18 cellular contexts compared by ENCODE assay signal in genomic region chr4:57051100-57051499, GRCh38. TPM values are rescaled to one million over a fixed set of nuclear protein-coding genes. Genes with fewer than 3 reads are reported as not detected.
A peak's percentile ranks its signal among the peaks of the same experiment; 100 is the strongest.
DNase-seq lines count a peak whose midpoint lies in the region; ATAC-seq and TF ChIP-seq lines count a peak whose summit lies in the region.
"Had no signal": no experiment of that assay in that cellular context is flagged by ENCODE, and none has a peak within 500 bp of the region (broad histone marks: within the 10 kb centered on the region; RNA-seq: fewer than 3 reads in every experiment).

No MANE protein-coding gene starts in this region.

- H3K27me3 ChIP-seq in mesenchymal stem cell (ENCODE audit: control insufficient read depth in 1 of 2, insufficient read depth in 1 of 2, low read length in 2 of 2) (peaks cover 0 to 15% of the 10 kb centered on the region in 2 experiments), thoracic aorta (replicated peaks; ENCODE audit: insufficient read depth) (no peaks in the 10 kb centered on the region), BE2C (no peaks in the 10 kb centered on the region)
- H3K27me3 ChIP-seq: dorsolateral prefrontal cortex had no signal

- no peak overlapping the region for H2BK5ac ChIP-seq in mesenchymal stem cell (ENCODE audit: low read depth, low read length, poor library complexity, severe bottlenecking)

- no peak overlapping the region for H3K4ac ChIP-seq in mesenchymal stem cell (ENCODE audit: low read depth in 1 of 2, low read length in 2 of 2)

- H3K27ac ChIP-seq in mesenchymal stem cell (ENCODE audit: low read length, poor library complexity, severe bottlenecking) = peak overlapping the region; percentile 72
- H3K27ac ChIP-seq in thoracic aorta = peak overlapping the region; percentile 64 to 97
- H3K27ac ChIP-seq: dorsolateral prefrontal cortex, PC-9 had no signal

- H3K9ac ChIP-seq in mesenchymal stem cell (ENCODE audit: low read length) = no peak overlapping the region

- no peak overlapping the region for H3K4me3 ChIP-seq in choroid plexus epithelial cell (ENCODE audit: low read depth, low read length)
- no peak overlapping the region for H3K4me3 ChIP-seq in mesenchymal stem cell (ENCODE audit: insufficient read depth in 1 of 2, low read depth in 1 of 2, low read length in 2 of 2)
- H3K4me3 ChIP-seq in thoracic aorta = no peak overlapping the region
- H3K4me3 ChIP-seq in BE2C (ENCODE audit: low read depth, low read length) = no peak overlapping the region
- H3K4me3 ChIP-seq: dorsolateral prefrontal cortex, PC-9 had no signal

- ATAC-seq in thoracic aorta (ENCODE audit: insufficient number of reproducible peaks, low FRiP score, low read depth) (no peak), HG03571 (IDR thresholded peaks at IDR 0.05; ENCODE audit: unreplicated experiment) (no peak)
- ATAC-seq: activated CD8-positive, alpha-beta memory T cell treated with anti-CD3 and anti-CD28 coated beads, Interleukin-2, amount 10 ng/mL, durations not matched to agents 7 days and 5 days; stimulated activated naive CD8-positive, alpha-beta T cell treated with anti-CD3 and anti-CD28 coated beads, Interleukin-15, amount 100 ng/mL, for 72 hours had no signal

- TF ChIP-seq CTCF in choroid plexus epithelial cell (conservative IDR thresholded peaks at IDR 0.05; ENCODE audit: low read depth, low read length) = no peak
- TF ChIP-seq CTCF in thoracic aorta (IDR thresholded peaks at IDR 0.05) = no peak
- no peak for TF ChIP-seq CTCF in BE2C (IDR thresholded peaks at IDR 0.05; ENCODE audit: low read depth, low read length)

- no peak overlapping the region for H3K4me2 ChIP-seq in mesenchymal stem cell (ENCODE audit: low read length, poor library complexity, severe bottlenecking)
- H3K4me2 ChIP-seq: PC-9 had no signal

- H3K36me3 ChIP-seq in mesenchymal stem cell (ENCODE audit: control insufficient read depth in 1 of 2, insufficient read depth in 2 of 2, low read depth in 1 of 2, low read length in 2 of 2) (peaks cover 0 to 48% of the 10 kb centered on the region in 2 experiments), thoracic aorta (no peaks in the 10 kb centered on the region), BE2C (no peaks in the 10 kb centered on the region)

- no peak overlapping the region for H3K18ac ChIP-seq in mesenchymal stem cell (ENCODE audit: low read depth in 1 of 2, low read length in 2 of 2)

- no peak overlapping the region for H4K8ac ChIP-seq in mesenchymal stem cell (ENCODE audit: low read length)

- H3K14ac ChIP-seq in mesenchymal stem cell (ENCODE audit: low read length in 2 of 2) = no peak overlapping the region

- peak overlapping the region; percentile 77 for H2AK5ac ChIP-seq in mesenchymal stem cell (ENCODE audit: low read length, severe bottlenecking)

- H3K4me1 ChIP-seq in mesenchymal stem cell (ENCODE audit: control insufficient read depth, insufficient read depth, low read depth, low read length) (peaks cover 20% of the 10 kb centered on the region), thoracic aorta (ENCODE audit: control insufficient read depth in 1 of 2, low read depth in 2 of 2) (peaks cover 49 to 92% of the 10 kb centered on the region in 2 donors), BE2C (peaks cover 1% of the 10 kb centered on the region)

- no peak overlapping the region for H2BK120ac ChIP-seq in mesenchymal stem cell (ENCODE audit: low read depth, low read length)

- H3K9me3 ChIP-seq in mesenchymal stem cell (ENCODE audit: control insufficient read depth, low read length) (no peaks in the 10 kb centered on the region), thoracic aorta (no peaks in the 10 kb centered on the region), BE2C (no peaks in the 10 kb centered on the region)

- no peaks in the 10 kb centered on the region for H3K79me1 ChIP-seq in mesenchymal stem cell (replicated peaks; ENCODE audit: low read length, poor library complexity, severe bottlenecking)

- peak overlapping the region in 1 of 2 experiments; percentile 74 for H2BK12ac ChIP-seq in mesenchymal stem cell (ENCODE audit: low read length in 2 of 2)

- no peak overlapping the region for H3K23ac ChIP-seq in mesenchymal stem cell (ENCODE audit: low read length in 2 of 2)

- WGBS in mesenchymal stem cell = 99% methylated on average over 3 of the region's 3 CpGs

- no peak overlapping the region for H2AFZ ChIP-seq in mesenchymal stem cell (ENCODE audit: low read depth, low read length)
- H2AFZ ChIP-seq: PC-9 had no signal

- H4K91ac ChIP-seq in mesenchymal stem cell (ENCODE audit: low read length) = no peak overlapping the region

- DNase-seq in NOMO-1 treated with DMSO at 0.1 percent for 48 hours (lab: John Stamatoyannopoulos, UW; ENCODE audit: unreplicated experiment) = peak; percentile 57
- DNase-seq in NOMO-1 treated with dmso at 0.1 percent for 144 hours (lab: John Stamatoyannopoulos, UW; ENCODE audit: unreplicated experiment) = no peak
- DNase-seq in choroid plexus epithelial cell (ENCODE audit: low read depth) = peak; percentile 52
- DNase-seq in mesenchymal stem cell = peak; percentile 48
- DNase-seq in thoracic aorta (ENCODE audit: low spot score) = no peak
- DNase-seq in BE2C = no peak
- DNase-seq in stimulated activated naive CD4-positive, alpha-beta T cell (lab: John Stamatoyannopoulos, UW) = no peak
- DNase-seq: activated B cell treated with CpG ODN at 0.5 μM for 24 hours; activated CD8-positive, alpha-beta memory T cell treated with anti-CD3 and anti-CD28 coated beads, Interleukin-2, amount 10 ng/mL, durations not matched to agents 7 days and 5 days; activated gamma-delta T cell; CD8-positive, alpha-beta memory T cell; dorsolateral prefrontal cortex; HCEC 1CT; NCI-H345; PC-9; stimulated activated naive CD8-positive, alpha-beta T cell treated with anti-CD3 and anti-CD28 coated beads, Interleukin-15, amount 100 ng/mL, for 72 hours; T-helper 1 cell had no signal

- H2BK15ac ChIP-seq in mesenchymal stem cell (ENCODE audit: low read depth, poor library complexity, severe bottlenecking) = no peak overlapping the region

RNA-seq across cellular contexts. Expression of gene IGFBP7, which starts 59.1 kb away (rescaled TPM):
- polyA plus RNA-seq in mesenchymal stem cell (2013, experiment 1 of 2) = 2,552 TPM
- polyA plus RNA-seq in mesenchymal stem cell (2013, experiment 2 of 2) = 3,066 TPM
- 1,000 to 10,000 TPM; 4,453 to 6,615 TPM for total RNA-seq in thoracic aorta
- polyA plus RNA-seq in BE2C (2012; ENCODE audit: insufficient read depth, insufficient read length, low read depth) = 24.1 TPM
- total RNA-seq: activated B cell treated with CpG ODN at 0.5 μM for 24 hours; CD8-positive, alpha-beta memory T cell had no signal
- polyA plus RNA-seq: CD8-positive, alpha-beta memory T cell had no signal

Comparison
In these comparisons a context has a peak if more than half of its experiments do, and no peak if none do; other contexts are left out.
1. DNase-seq: peak in NOMO-1 treated with DMSO at 0.1 percent for 48 hours (single experiment), choroid plexus epithelial cell (single experiment) and mesenchymal stem cell (single experiment); none in NOMO-1 treated with dmso at 0.1 percent for 144 hours (single experiment), thoracic aorta (single experiment), BE2C (single experiment) and stimulated activated naive CD4-positive, alpha-beta T cell (0 of 6).